20 cellular contexts compared by ENCODE assay signal in genomic region chr4:169051331-169051730, GRCh38.
"Had no signal": no experiment of that assay in that cellular context is flagged by ENCODE, and none has a peak within 500 bp of the region (broad histone marks: within the 10 kb centered on the region; RNA-seq: fewer than 3 reads in every experiment).

No MANE protein-coding gene starts in this region.

- FAIRE-seq: endometrium had no signal

- H3K27ac Mint-ChIP-seq: activated CD4-positive, alpha-beta T cell treated with anti-CD3 and anti-CD28 coated beads, Interleukin-2, amount 10 ng/mL, durations not matched to agents 24 days and 14 days; activated CD8-positive, alpha-beta T cell treated with anti-CD3 and anti-CD28 coated beads for 36 hours; activated T-cell treated with anti-CD3 and anti-CD28 coated beads, Interleukin-2, amount 50 U/mL, for 24 hours; activated T-helper 2 cell treated with anti-CD3 and anti-CD28 coated beads, Interferon-gamma antibody, Interleukin-2, Interleukin-4, amounts not matched to agents 10 μg/mL and 5 μg/mL and 100 μg/mL, durations not matched to agents 14 hours and 24 hours and 36 hours; T-helper 1 cell treated with Interleukin-12 subunit alpha and Interleukin-12 subunit beta and Interleukin-4 antibody, amounts not matched to agents 30 μg/mL and 1 μg/mL, for 36 hours had no signal

- H3K4me3 ChIP-seq: body of pancreas, ovary, SJSA1, transverse colon had no signal

- H3K27me3 Mint-ChIP-seq: activated CD4-positive, alpha-beta T cell treated with anti-CD3 and anti-CD28 coated beads, Interleukin-2, amount 10 ng/mL, durations not matched to agents 24 days and 14 days; activated T-cell treated with anti-CD3 and anti-CD28 coated beads, Interleukin-2, amount 50 U/mL, for 24 hours; central memory CD8-positive, alpha-beta T cell had no signal

- H3K27me3 ChIP-seq: body of pancreas, ovary, SJSA1, transverse colon had no signal

- H3K27ac ChIP-seq: SJSA1, transverse colon had no signal

- H3K4me1 ChIP-seq: body of pancreas, SJSA1, transverse colon had no signal

- H3K4me1 Mint-ChIP-seq: activated CD4-positive, alpha-beta T cell treated with anti-CD3 and anti-CD28 coated beads, Interleukin-2, amount 10 ng/mL, durations not matched to agents 24 days and 14 days; central memory CD8-positive, alpha-beta T cell had no signal

- H3K9me3 Mint-ChIP-seq: activated CD4-positive, alpha-beta T cell treated with anti-CD3 and anti-CD28 coated beads, Interleukin-2, amount 10 ng/mL, durations not matched to agents 24 days and 14 days; activated CD8-positive, alpha-beta T cell treated with anti-CD3 and anti-CD28 coated beads for 36 hours; activated T-cell treated with anti-CD3 and anti-CD28 coated beads, Interleukin-2, amount 50 U/mL, for 24 hours; activated T-helper 2 cell treated with anti-CD3 and anti-CD28 coated beads, Interferon-gamma antibody, Interleukin-2, Interleukin-4, amounts not matched to agents 10 μg/mL and 5 μg/mL and 100 μg/mL, durations not matched to agents 14 hours and 24 hours and 36 hours; central memory CD8-positive, alpha-beta T cell; neural crest cell; T-helper 1 cell treated with Interleukin-12 subunit alpha and Interleukin-12 subunit beta and Interleukin-4 antibody, amounts not matched to agents 30 μg/mL and 1 μg/mL, for 36 hours had no signal

- H3K9me3 ChIP-seq: body of pancreas, ovary, SJSA1, transverse colon had no signal

- H3K36me3 ChIP-seq: ovary, SJSA1, transverse colon had no signal

- DNase-seq: activated CD4-positive, alpha-beta T cell treated with anti-CD3 and anti-CD28 coated beads, Interleukin-2, amount 10 ng/mL, durations not matched to agents 24 days and 14 days; activated CD8-positive, alpha-beta T cell treated with anti-CD3 and anti-CD28 coated beads for 36 hours; activated naive CD4-positive, alpha-beta T cell treated with Interleukin-2 at 50 U/mL for 16 hours; activated T-cell treated with anti-CD3 and anti-CD28 coated beads, Interleukin-2, amount 50 U/mL, for 24 hours; cortex of kidney; erythroblast; glutamatergic neuron; ovary; stimulated activated CD4-positive, alpha-beta T cell treated with anti-CD3 and anti-CD28 coated beads, Interleukin-1b, Interleukin-23, amount 100 ng/mL, for 48 hours; stimulated activated CD8-positive, alpha-beta memory T cell treated with anti-CD3 and anti-CD28 coated beads, Interleukin-4, amount 100 ng/mL, for 48 hours; stimulated activated naive CD4-positive, alpha-beta T cell treated with Interleukin-2 at 50 U/mL for 16 hours; substantia nigra; transverse colon had no signal

- H3K4me3 Mint-ChIP-seq: activated CD4-positive, alpha-beta T cell treated with anti-CD3 and anti-CD28 coated beads, Interleukin-2, amount 10 ng/mL, durations not matched to agents 24 days and 14 days; activated CD8-positive, alpha-beta T cell treated with anti-CD3 and anti-CD28 coated beads for 36 hours; activated T-cell treated with anti-CD3 and anti-CD28 coated beads, Interleukin-2, amount 50 U/mL, for 24 hours; central memory CD8-positive, alpha-beta T cell; neural crest cell; T-helper 1 cell treated with Interleukin-12 subunit alpha and Interleukin-12 subunit beta and Interleukin-4 antibody, amounts not matched to agents 30 μg/mL and 1 μg/mL, for 36 hours had no signal
